In genomic region chr7:155807805-155808550, GRCh38 we compare ENCODE assay signal across 11 cellular contexts. TPM values are rescaled to one million over a fixed set of nuclear protein-coding genes. Genes with fewer than 3 reads are reported as not detected.
A peak's percentile ranks its signal among the peaks of the same experiment; 100 is the strongest.
DNase-seq lines count a peak whose midpoint lies in the region; ATAC-seq and TF ChIP-seq lines count a peak whose summit lies in the region.
"Had no signal": no experiment of that assay in that cellular context is flagged by ENCODE, and none has a peak within 500 bp of the region (broad histone marks: within the 10 kb centered on the region; RNA-seq: fewer than 3 reads in every experiment).

No MANE protein-coding gene starts in this region.

- H3K9me3 Mint-ChIP-seq in CD14-positive monocyte = peaks cover 0 to 34% (median 10%) of the 10 kb centered on the region in 7 donors
- no peaks in the 10 kb centered on the region for H3K9me3 Mint-ChIP-seq in activated CD4-positive, alpha-beta T cell treated with anti-CD3 and anti-CD28 coated beads for 36 hours (ENCODE audit: low read depth)

- peak overlapping the region in 1 of 2 donors; percentile 87 for H3K4me3 Mint-ChIP-seq in CD14-positive monocyte
- no peak overlapping the region for H3K4me3 Mint-ChIP-seq in activated CD4-positive, alpha-beta T cell treated with anti-CD3 and anti-CD28 coated beads for 36 hours

- H3K27ac ChIP-seq in HUES64 (ENCODE audit: low read depth, low read length) = no peak overlapping the region
- peak overlapping the region; percentile 96 for H3K27ac ChIP-seq in hepatocyte
- H3K27ac ChIP-seq in OCI-LY7 (ENCODE audit: low read depth, low read length, poor library complexity, severe bottlenecking) = no peak overlapping the region
- H3K27ac ChIP-seq: WERI-Rb-1 had no signal

- H3K4me3 ChIP-seq in HUES64 (ENCODE audit: low read length) = peak overlapping the region; percentile 45
- peak overlapping the region; percentile 72 for H3K4me3 ChIP-seq in hepatocyte
- peak overlapping the region; percentile 45 for H3K4me3 ChIP-seq in neuron (ENCODE audit: low read length)
- no peak overlapping the region for H3K4me3 ChIP-seq in OCI-LY7 (ENCODE audit: low read depth, low read length, poor library complexity, severe bottlenecking)

- H3K36me3 Mint-ChIP-seq in CD14-positive monocyte = peaks cover 2 to 6% of the 10 kb centered on the region in 2 donors
- no peaks in the 10 kb centered on the region for H3K36me3 Mint-ChIP-seq in activated CD4-positive, alpha-beta T cell treated with anti-CD3 and anti-CD28 coated beads for 36 hours (ENCODE audit: low read depth)

- no peaks in the 10 kb centered on the region for H4K20me1 ChIP-seq in hepatocyte (ENCODE audit: insufficient read depth, poor library complexity, severe bottlenecking)
- H4K20me1 ChIP-seq in OCI-LY7 (ENCODE audit: insufficient read depth, low read length) = no peaks in the 10 kb centered on the region

- peaks cover 38% of the 10 kb centered on the region for H3K4me1 Mint-ChIP-seq in CD14-positive monocyte
- H3K4me1 Mint-ChIP-seq in activated CD4-positive, alpha-beta T cell treated with anti-CD3 and anti-CD28 coated beads for 36 hours = peaks cover 26% of the 10 kb centered on the region

- no TSS peak for BruUV-seq in OCI-LY7 (replicated peaks; lab: Mats Ljungman, UMichigan)

- 10% methylated on average over 33 of the region's 33 CpGs for WGBS in HUES64
- 10% methylated on average over 27 of the region's 33 CpGs for WGBS in hepatocyte (ENCODE audit: low lambda C conversion rate, missing lambda C conversion rate)

- H3K9ac ChIP-seq in HUES64 (ENCODE audit: low read depth, low read length) = no peak overlapping the region

- DNase-seq in CD14-positive monocyte (ENCODE audit: low spot score) = peak; percentile 21
- peak; percentile 84 for DNase-seq in hepatocyte (ENCODE audit: low spot score)
- no peak for DNase-seq in activated CD4-positive, alpha-beta T cell treated with anti-CD3 and anti-CD28 coated beads for 36 hours
- DNase-seq in NCI-H69 (lab: John Stamatoyannopoulos, UW) = no peak
- DNase-seq in NOMO-1 treated with DMSO at 0.1 percent for 48 hours (lab: John Stamatoyannopoulos, UW; ENCODE audit: unreplicated experiment) = no peak
- no peak for DNase-seq in OCI-LY7 (ENCODE audit: low spot score)
- DNase-seq: NCI-H1694, WERI-Rb-1 had no signal

- no peak for ATAC-seq in activated CD4-positive, alpha-beta T cell treated with anti-CD3 and anti-CD28 coated beads for 36 hours

- H3K27me3 Mint-ChIP-seq in CD14-positive monocyte (ENCODE audit: low read depth in 3 of 3) = peaks cover 83 to 97% (median 85%) of the 10 kb centered on the region in 3 donors
- H3K27me3 Mint-ChIP-seq in activated CD4-positive, alpha-beta T cell treated with anti-CD3 and anti-CD28 coated beads for 36 hours = peaks cover 60% of the 10 kb centered on the region

- intact Hi-C loops in CD14-positive monocyte (cut with micrococcal nuclease) = no loop called here
- intact Hi-C loops in activated CD4-positive, alpha-beta T cell treated with anti-CD3 and anti-CD28 coated beads for 36 hours (cut with DNase I, micrococcal nuclease) = loop anchor here (5.0 to 10.0 kb wide), 9 partner anchors 154 to 1467 kb away; partner anchors contain the start of gene EN2 (in 1 of the 2)
- intact Hi-C loops in OCI-LY7 (cut with micrococcal nuclease; ENCODE audit: unreplicated experiment) = no loop called here

- H3K36me3 ChIP-seq in HUES64 (ENCODE audit: insufficient read depth, low read length) (no peaks in the 10 kb centered on the region), hepatocyte (replicated peaks; ENCODE audit: insufficient read depth, low read depth) (no peaks in the 10 kb centered on the region), neuron (ENCODE audit: insufficient read depth, low read length) (no peaks in the 10 kb centered on the region), OCI-LY7 (ENCODE audit: insufficient read depth, low read length) (no peaks in the 10 kb centered on the region)
- H3K36me3 ChIP-seq: WERI-Rb-1 had no signal

- H3K79me2 ChIP-seq in hepatocyte = peaks cover 18% of the 10 kb centered on the region
- no peaks in the 10 kb centered on the region for H3K79me2 ChIP-seq in OCI-LY7 (ENCODE audit: insufficient read depth, low read depth, low read length)

- H3K27me3 ChIP-seq in HUES64 (ENCODE audit: insufficient read depth, low read length) (peaks cover 100% of the 10 kb centered on the region), hepatocyte (peaks cover 71% of the 10 kb centered on the region), neuron (ENCODE audit: insufficient read depth, low read length) (peaks cover 59% of the 10 kb centered on the region)

- H3K4me1 ChIP-seq in HUES64 (ENCODE audit: insufficient read depth, low read length) (peaks cover 53% of the 10 kb centered on the region), hepatocyte (ENCODE audit: insufficient read depth) (peaks cover 36% of the 10 kb centered on the region), neuron (ENCODE audit: insufficient read depth, low read length) (peaks cover 50% of the 10 kb centered on the region), OCI-LY7 (ENCODE audit: insufficient read depth, low read length, poor library complexity, severe bottlenecking) (no peaks in the 10 kb centered on the region)

- POLR2A ChIA-PET in activated CD4-positive, alpha-beta T cell treated with anti-CD3 and anti-CD28 coated beads for 36 hours (lab: Charles Lee) = no interaction called here
- POLR2A ChIA-PET in OCI-LY7 (lab: Charles Lee) = no interaction called here

- TF ChIP-seq CTCF in CD14-positive monocyte (IDR thresholded peaks at IDR 0.05) (no peak), hepatocyte (IDR thresholded peaks at IDR 0.05; ENCODE audit: poor library complexity) (no peak), OCI-LY7 (conservative IDR thresholded peaks at IDR 0.05; ENCODE audit: low read length) (no peak)

- H2AFZ ChIP-seq in hepatocyte (no peak overlapping the region), neuron (ENCODE audit: low read depth, low read length) (peak overlapping the region; percentile 48), OCI-LY7 (ENCODE audit: low read length) (no peak overlapping the region)

- H3K27ac Mint-ChIP-seq in CD14-positive monocyte = peak overlapping the region in 1 of 7 donors; percentile 5
- H3K27ac Mint-ChIP-seq in activated CD4-positive, alpha-beta T cell treated with anti-CD3 and anti-CD28 coated beads for 36 hours = no peak overlapping the region

- H3K9me3 ChIP-seq in HUES64 (ENCODE audit: insufficient read depth, low read depth, low read length) (no peaks in the 10 kb centered on the region), hepatocyte (ENCODE audit: low read depth) (no peaks in the 10 kb centered on the region), neuron (ENCODE audit: low read length) (no peaks in the 10 kb centered on the region), OCI-LY7 (ENCODE audit: low read length) (no peaks in the 10 kb centered on the region)

- H3K4me2 ChIP-seq in hepatocyte (peak overlapping the region; percentile 95), OCI-LY7 (ENCODE audit: low read length) (no peak overlapping the region)

- CTCF ChIA-PET in activated CD4-positive, alpha-beta T cell treated with anti-CD3 and anti-CD28 coated beads for 36 hours (lab: Charles Lee) = no interaction called here
- CTCF ChIA-PET in OCI-LY7 (lab: Charles Lee; ENCODE audit: unreplicated experiment) = no interaction called here

- H3K9me2 ChIP-seq in hepatocyte (replicated peaks; ENCODE audit: insufficient read depth) (no peaks in the 10 kb centered on the region), OCI-LY7 (ENCODE audit: insufficient read depth, low read length) (no peaks in the 10 kb centered on the region)

RNA-seq across cellular contexts. Expression of gene SHH, which starts 4.3 kb away (rescaled TPM):
- not detected for polyA plus RNA-seq in CD14-positive monocyte
- 0.20 TPM for polyA plus RNA-seq in HUES64 (2013, experiment 1 of 2)
- 0.57 TPM for polyA plus RNA-seq in HUES64 (2013, experiment 2 of 2)
- 20.4 and 21.2 TPM in 2 replicates for total RNA-seq in hepatocyte
- 8.0 and 12.1 TPM in 2 replicates for polyA plus RNA-seq in hepatocyte
- not detected for total RNA-seq in activated CD4-positive, alpha-beta T cell treated with anti-CD3 and anti-CD28 coated beads for 36 hours
- not detected in 2 replicates for total RNA-seq in OCI-LY7 (2014; rRNA removed; shearing (Covaris generic))
- not detected in 2 replicates for total RNA-seq in OCI-LY7 (2022)
- total RNA-seq: skeletal muscle tissue had no signal

Comparison
In these comparisons a context has a peak if more than half of its experiments do, and no peak if none do; other contexts are left out.
1. DNase-seq: peak in CD14-positive monocyte (single experiment) and hepatocyte (single experiment); none in activated CD4-positive, alpha-beta T cell treated with anti-CD3 and anti-CD28 coated beads for 36 hours (single experiment), NCI-H69 (single experiment), NOMO-1 treated with DMSO at 0.1 percent for 48 hours (single experiment) and OCI-LY7 (single experiment).
2. RNA of gene SHH, which starts 4.3 kb away (total RNA-seq): 20.4 to 21.2 TPM in hepatocyte; not detected in activated CD4-positive, alpha-beta T cell treated with anti-CD3 and anti-CD28 coated beads for 36 hours and not detected in OCI-LY7; every median in the first group is over 10 times any median in the second.
3. intact Hi-C loops: an anchor here in activated CD4-positive, alpha-beta T cell treated with anti-CD3 and anti-CD28 coated beads for 36 hours (5.0 to 10.0 kb wide); none called in CD14-positive monocyte and OCI-LY7.